In genomic region chr2:200077838-200078237, GRCh38 we compare ENCODE assay signal across 15 cellular contexts.
A peak's percentile ranks its signal among the peaks of the same experiment; 100 is the strongest.
DNase-seq lines count a peak whose midpoint lies in the region; ATAC-seq, FAIRE-seq and TF ChIP-seq lines count a peak whose summit lies in the region.
"Had no signal": no experiment of that assay in that cellular context is flagged by ENCODE, and none has a peak within 500 bp of the region (broad histone marks: within the 10 kb centered on the region; RNA-seq: fewer than 3 reads in every experiment).

No MANE protein-coding gene starts in this region.

- H3T11ph ChIP-seq in H9 (ENCODE audit: low read length): no peak overlapping the region

- H3K27me3 Mint-ChIP-seq in H9 (ENCODE audit: low read depth): peaks cover 1% of the 10 kb centered on the region; the same call in 1 of the 2 replicates
- H3K27me3 Mint-ChIP-seq in osteocyte (ENCODE audit: unreplicated experiment): no peaks in the 10 kb centered on the region

- no peak overlapping the region for H3K4me2 ChIP-seq in H9 (ENCODE audit: insufficient read depth, insufficient read length, low read length)

- no peak overlapping the region for H2BK20ac ChIP-seq in H9 (ENCODE audit: low read depth, low read length, poor library complexity, severe bottlenecking)

- H3K27me3 ChIP-seq in H9 (ENCODE audit: insufficient read depth, low read length) (no peaks in the 10 kb centered on the region), RWPE2 (ENCODE audit: insufficient read depth, poor library complexity, severe bottlenecking) (no peaks in the 10 kb centered on the region)
- H3K27me3 ChIP-seq: adrenal gland, BE2C had no signal

- H3K23ac ChIP-seq in H9 (ENCODE audit: insufficient read length, low read depth, low read length): no peak overlapping the region

- H3K9me3 Mint-ChIP-seq in H9 (peaks cover 0 to 2% of the 10 kb centered on the region in 2 experiments; a peak in 1 of 5 replicates), osteocyte (ENCODE audit: unreplicated experiment) (no peaks in the 10 kb centered on the region)
- H3K9me3 Mint-ChIP-seq: T-cell had no signal

- H3K9ac ChIP-seq in H9 (ENCODE audit: extremely low read depth, insufficient read length, low read length): no peak overlapping the region

- H3K79me2 ChIP-seq in H9 (ENCODE audit: insufficient read depth, low read length): no peaks in the 10 kb centered on the region

- H2AK5ac ChIP-seq in H9 (ENCODE audit: insufficient read length, low read length): no peak overlapping the region

- H4K5ac ChIP-seq in H9 (ENCODE audit: insufficient read length, low read depth, low read length): no peak overlapping the region

- H3K4me1 Mint-ChIP-seq in H9: peaks cover 11 to 12% of the 10 kb centered on the region in 2 experiments
- peaks cover 49% of the 10 kb centered on the region for H3K4me1 Mint-ChIP-seq in osteocyte (ENCODE audit: unreplicated experiment)
- H3K4me1 Mint-ChIP-seq: T-cell had no signal

- H3K27ac ChIP-seq in H9 (ENCODE audit: insufficient read length, low read depth, low read length): no peak overlapping the region
- peak overlapping the region; percentile 18 for H3K27ac ChIP-seq in RWPE2 (ENCODE audit: poor library complexity, severe bottlenecking)
- H3K27ac ChIP-seq: adrenal gland, WERI-Rb-1 had no signal

- DNase-seq in H9 (no peak), RWPE2 (ENCODE audit: low spot score) (no peak), fibroblast of mammary gland (ENCODE audit: low read depth) (peak; percentile 77), osteocyte (ENCODE audit: extremely low spot score, unreplicated experiment) (no peak), NCI-H1092 (lab: John Stamatoyannopoulos, UW) (no peak), GM19239 (ENCODE audit: insufficient read length, low spot score) (no peak), SKM-1 (lab: John Stamatoyannopoulos, UW; ENCODE audit: unreplicated experiment) (no peak)
- DNase-seq: adrenal gland, BE2C, NCI-H1930, T-cell, WERI-Rb-1 had no signal

- no peak overlapping the region for H4K8ac ChIP-seq in H9 (replicated peaks; ENCODE audit: insufficient read length, low read depth, low read length)

- H3K36me3 Mint-ChIP-seq in H9 (ENCODE audit: insufficient read depth in 1 of 3, low read depth in 3 of 3) (no peaks in the 10 kb centered on the region; a peak in 1 of 7 replicates), osteocyte (ENCODE audit: unreplicated experiment) (no peaks in the 10 kb centered on the region)
- H3K36me3 Mint-ChIP-seq: T-cell had no signal

- H2AFZ ChIP-seq in H9 (ENCODE audit: low read length): no peak overlapping the region

- H3K27ac Mint-ChIP-seq in H9 (no peak overlapping the region), osteocyte (ENCODE audit: unreplicated experiment) (peak overlapping the region; percentile 90)
- H3K27ac Mint-ChIP-seq: T-cell had no signal

- H4K91ac ChIP-seq in H9 (ENCODE audit: insufficient read length, low read depth, low read length): no peak overlapping the region

- TF ChIP-seq CTCF in H9 (conservative IDR thresholded peaks at IDR 0.05) (no peak), RWPE2 (IDR thresholded peaks at IDR 0.05; ENCODE audit: poor library complexity, severe bottlenecking) (no peak), fibroblast of mammary gland (conservative IDR thresholded peaks at IDR 0.05; ENCODE audit: control insufficient read depth, insufficient read depth, low read depth, low read length) (no peak), osteocyte (IDR thresholded peaks at IDR 0.05) (no peak)

- H2BK15ac ChIP-seq in H9 (ENCODE audit: low read depth, low read length): no peak overlapping the region

- H3K4me3 Mint-ChIP-seq in H9 (no peak overlapping the region), osteocyte (ENCODE audit: unreplicated experiment) (no peak overlapping the region)
- H3K4me3 Mint-ChIP-seq: T-cell had no signal

- no peak overlapping the region for H2BK5ac ChIP-seq in H9 (ENCODE audit: insufficient read length, low read length)

- peak; percentile 77 for ATAC-seq in RWPE2 (ENCODE audit: low read depth)
- ATAC-seq in HG03354 (IDR thresholded peaks at IDR 0.05; ENCODE audit: poor library complexity, severe bottlenecking, unreplicated experiment): no peak
- ATAC-seq: T-cell had no signal

- no peaks in the 10 kb centered on the region for H3K23me2 ChIP-seq in H9 (ENCODE audit: insufficient read length, low read depth, low read length, poor library complexity, severe bottlenecking)

- H3K36me3 ChIP-seq in RWPE2 (ENCODE audit: low read depth): no peaks in the 10 kb centered on the region
- H3K36me3 ChIP-seq: adrenal gland, BE2C, WERI-Rb-1 had no signal

- WGBS in H9 (ENCODE audit: extremely low coverage, insufficient read length, low lambda C conversion rate): no CpG with 5 or more reads among the region's 3 CpGs

- no peak overlapping the region for H3K4ac ChIP-seq in H9 (ENCODE audit: low read depth, low read length)

- no peak for FAIRE-seq in GM19239 (lab: Jason Lieb, UNC)
- FAIRE-seq: colon, endothelial cell of umbilical vein had no signal

- no peaks in the 10 kb centered on the region for H3K79me1 ChIP-seq in H9 (ENCODE audit: insufficient read depth, low read depth, low read length, poor library complexity, severe bottlenecking)

- H2BK120ac ChIP-seq in H9 (ENCODE audit: low read depth, low read length, poor library complexity, severe bottlenecking): peak overlapping the region; percentile 26

- no peak overlapping the region for H3K18ac ChIP-seq in H9 (ENCODE audit: insufficient read length, low read depth, low read length)

- no peaks in the 10 kb centered on the region for H4K20me1 ChIP-seq in H9 (ENCODE audit: control insufficient read depth, insufficient read depth, insufficient read length)

- no peak overlapping the region for H3K14ac ChIP-seq in H9 (ENCODE audit: insufficient read depth, low read length)

- no peaks in the 10 kb centered on the region for H3K9me3 ChIP-seq in H9 (ENCODE audit: control insufficient read depth, low read depth, low read length)
- no peaks in the 10 kb centered on the region for H3K9me3 ChIP-seq in RWPE2 (ENCODE audit: severe bottlenecking)
- H3K9me3 ChIP-seq: adrenal gland, BE2C had no signal

- H3K4me1 ChIP-seq in H9 (ENCODE audit: insufficient read depth, low read length) (no peaks in the 10 kb centered on the region; the same call in 1 of the 2 replicates), RWPE2 (ENCODE audit: insufficient read depth, poor library complexity, severe bottlenecking) (peaks cover 16% of the 10 kb centered on the region)
- H3K4me1 ChIP-seq: BE2C had no signal

- H3K4me3 ChIP-seq in RWPE2 (ENCODE audit: severe bottlenecking) (no peak overlapping the region), fibroblast of mammary gland (ENCODE audit: control insufficient read depth, low read depth, low read length) (no peak overlapping the region)
- H3K4me3 ChIP-seq: adrenal gland had no signal

- no peak overlapping the region for H3K56ac ChIP-seq in H9 (ENCODE audit: insufficient read length, low read depth, low read length)

- H2BK12ac ChIP-seq in H9 (ENCODE audit: insufficient read length, low read depth, low read length): no peak overlapping the region
